Comparison of ENCODE assay signal across 15 cellular contexts in genomic region chr2:62202729-62203128, GRCh38. TPM values are rescaled to one million over a fixed set of nuclear protein-coding genes. Genes with fewer than 3 reads are reported as not detected.
DNase-seq lines count a peak whose midpoint lies in the region; ATAC-seq and TF ChIP-seq lines count a peak whose summit lies in the region.
"Had no signal": no experiment of that assay in that cellular context is flagged by ENCODE, and none has a peak within 500 bp of the region (broad histone marks: within the 10 kb centered on the region; RNA-seq: fewer than 3 reads in every experiment).

No MANE protein-coding gene starts in this region.

- no peaks in the 10 kb centered on the region for H3K27me3 Mint-ChIP-seq in activated CD4-positive, alpha-beta T cell treated with anti-CD3 and anti-CD28 coated beads for 36 hours
- peaks cover 7% of the 10 kb centered on the region for H3K27me3 Mint-ChIP-seq in GM23338 (ENCODE audit: insufficient read depth, low read depth, poor library complexity)
- H3K27me3 Mint-ChIP-seq in activated naive CD8-positive, alpha-beta T cell treated with anti-CD3 and anti-CD28 coated beads, Interleukin-2, amount 50 U/mL, for 24 hours: no peaks in the 10 kb centered on the region
- H3K27me3 Mint-ChIP-seq in neural progenitor cell (ENCODE audit: insufficient read depth, low read depth): no peaks in the 10 kb centered on the region

- H3K79me2 ChIP-seq in GM23338 (replicated peaks; ENCODE audit: insufficient read depth) (peaks cover 100% of the 10 kb centered on the region), neural progenitor cell (ENCODE audit: low read depth) (peaks cover 100% of the 10 kb centered on the region)

- H3K4me3 ChIP-seq in GM23338 (no peak overlapping the region), neural progenitor cell (no peak overlapping the region), ascending aorta (no peak overlapping the region)
- H3K4me3 ChIP-seq: body of pancreas, dorsolateral prefrontal cortex, heart right ventricle had no signal

- ATAC-seq in activated CD4-positive, alpha-beta T cell treated with anti-CD3 and anti-CD28 coated beads for 36 hours: no peak
- ATAC-seq in GM23338: peak; percentile 19; the same call in 1 of the 3 replicates
- peak; percentile 9 for ATAC-seq in activated naive CD8-positive, alpha-beta T cell treated with anti-CD3 and anti-CD28 coated beads, Interleukin-2, amount 50 U/mL, for 24 hours
- ATAC-seq: activated T-cell treated with anti-CD3 and anti-CD28 coated beads, Interleukin-2, amount 50 U/mL, for 4 hours; body of pancreas had no signal

- intact Hi-C loops in activated CD4-positive, alpha-beta T cell treated with anti-CD3 and anti-CD28 coated beads for 36 hours (cut with DNase I, micrococcal nuclease): loop anchor here in 1 of 2 experiments (10.0 kb wide), 2 partner anchors 168 to 438 kb away; no protein-coding TSS in a partner anchor
- intact Hi-C loops in ascending aorta (cut with DNase I): no loop called here

- H3K9ac ChIP-seq in neural progenitor cell: no peak overlapping the region

- H3K27ac ChIP-seq in GM23338 (ENCODE audit: low read depth) (no peak overlapping the region), neural progenitor cell (peak overlapping the region; percentile 27), ascending aorta (peak overlapping the region in 1 of 2 donors; percentile 47)
- H3K27ac ChIP-seq: body of pancreas had no signal

- CTCF ChIA-PET in activated CD4-positive, alpha-beta T cell treated with anti-CD3 and anti-CD28 coated beads for 36 hours (lab: Charles Lee): no interaction called here

- H3K9me2 ChIP-seq in GM23338 (ENCODE audit: insufficient read depth): 0 out of 2 replicates have a peak, but pooled peaks cover 3% of the 10 kb centered on the region

- H3K4me1 ChIP-seq in GM23338 (ENCODE audit: insufficient read depth) (peaks cover 78% of the 10 kb centered on the region), neural progenitor cell (peaks cover 77% of the 10 kb centered on the region), ascending aorta (peaks cover 0 to 36% of the 10 kb centered on the region in 2 donors)

- POLR2A ChIA-PET in activated CD4-positive, alpha-beta T cell treated with anti-CD3 and anti-CD28 coated beads for 36 hours (lab: Charles Lee): no interaction called here

- peaks cover 6% of the 10 kb centered on the region; the same call in 1 of the 2 replicates for H3F3A ChIP-seq in GM23338 (replicated peaks; ENCODE audit: low read depth)
- peaks cover 32% of the 10 kb centered on the region for H3F3A ChIP-seq in neural progenitor cell (ENCODE audit: low read depth)

- H2AFZ ChIP-seq in GM23338 (no peak overlapping the region), neural progenitor cell (replicated peaks) (no peak overlapping the region)

- H4K20me1 ChIP-seq in GM23338 (replicated peaks; ENCODE audit: insufficient read depth): peaks cover 84% of the 10 kb centered on the region
- H4K20me1 ChIP-seq in neural progenitor cell (ENCODE audit: low read depth): peaks cover 99% of the 10 kb centered on the region

- peaks cover 92% of the 10 kb centered on the region for H3K4me1 Mint-ChIP-seq in activated CD4-positive, alpha-beta T cell treated with anti-CD3 and anti-CD28 coated beads for 36 hours
- H3K4me1 Mint-ChIP-seq in GM23338 (peaks cover 76% of the 10 kb centered on the region), neural progenitor cell (peaks cover 25% of the 10 kb centered on the region)
- peaks cover 97% of the 10 kb centered on the region for H3K4me1 Mint-ChIP-seq in activated naive CD8-positive, alpha-beta T cell treated with anti-CD3 and anti-CD28 coated beads, Interleukin-2, amount 50 U/mL, for 24 hours

- H3K36me3 Mint-ChIP-seq in activated CD4-positive, alpha-beta T cell treated with anti-CD3 and anti-CD28 coated beads for 36 hours (ENCODE audit: low read depth): peaks cover 32% of the 10 kb centered on the region
- H3K36me3 Mint-ChIP-seq in GM23338 (ENCODE audit: low read depth) (no peaks in the 10 kb centered on the region), neural progenitor cell (peaks cover 5% of the 10 kb centered on the region)
- H3K36me3 Mint-ChIP-seq in activated naive CD8-positive, alpha-beta T cell treated with anti-CD3 and anti-CD28 coated beads, Interleukin-2, amount 50 U/mL, for 24 hours (ENCODE audit: low read depth): peaks cover 23% of the 10 kb centered on the region

- TF ChIP-seq CTCF in GM23338 (conservative IDR thresholded peaks at IDR 0.05; ENCODE audit: low read depth in 2 of 2) (no peak), neural progenitor cell (IDR thresholded peaks at IDR 0.05) (no peak), ascending aorta (IDR thresholded peaks at IDR 0.05) (no peak)

- H3K36me3 ChIP-seq in GM23338 (ENCODE audit: insufficient read depth) (no peaks in the 10 kb centered on the region), neural progenitor cell (peaks cover 4% of the 10 kb centered on the region), ascending aorta (no peaks in the 10 kb centered on the region)

- DNase-seq in activated CD4-positive, alpha-beta T cell treated with anti-CD3 and anti-CD28 coated beads for 36 hours: no peak
- no peak for DNase-seq in activated CD4-positive, alpha-beta T cell treated with anti-CD3 and anti-CD28 coated beads for 1 hour
- DNase-seq in GM23338 (ENCODE audit: low spot score) (no peak), neural progenitor cell (ENCODE audit: low spot score) (no peak), NCI-H1694 treated with DMSO at 0.1 percent for 48 hours (lab: John Stamatoyannopoulos, UW) (no peak), ascending aorta (ENCODE audit: low spot score in 2 of 2) (no peak)
- no peak for DNase-seq in activated naive CD8-positive, alpha-beta T cell treated with anti-CD3 and anti-CD28 coated beads, Interleukin-2, amount 50 U/mL, for 24 hours
- DNase-seq in NK-92 treated with Interleukin-12 subunit alpha and Interleukin-12 subunit beta, amount 100 ng/mL, for 24 hours (lab: John Stamatoyannopoulos, UW): no peak
- DNase-seq: activated CD4-positive, CD25-positive, alpha-beta regulatory T cell; activated T-cell treated with anti-CD3 and anti-CD28 coated beads, Interleukin-2, amount 50 U/mL, for 4 hours; body of pancreas; dorsolateral prefrontal cortex; heart right ventricle; Karpas-422; stimulated activated CD4-positive, alpha-beta T cell treated with anti-CD3 and anti-CD28 coated beads, Interleukin-12 subunit alpha, Interleukin-12 subunit beta, amount 100 ng/mL, for 4 hours had no signal

- H3K27me3 ChIP-seq in GM23338 (ENCODE audit: insufficient read depth) (no peaks in the 10 kb centered on the region), neural progenitor cell (no peaks in the 10 kb centered on the region), ascending aorta (no peaks in the 10 kb centered on the region)
- H3K27me3 ChIP-seq: body of pancreas, dorsolateral prefrontal cortex, heart right ventricle had no signal

- peak overlapping the region; percentile 97 for H3K27ac Mint-ChIP-seq in activated CD4-positive, alpha-beta T cell treated with anti-CD3 and anti-CD28 coated beads for 36 hours
- no peak overlapping the region for H3K27ac Mint-ChIP-seq in GM23338
- peak overlapping the region; percentile 93 for H3K27ac Mint-ChIP-seq in activated naive CD8-positive, alpha-beta T cell treated with anti-CD3 and anti-CD28 coated beads, Interleukin-2, amount 50 U/mL, for 24 hours
- no peak overlapping the region for H3K27ac Mint-ChIP-seq in neural progenitor cell

- peak overlapping the region; percentile 3 for H3K4me3 Mint-ChIP-seq in activated CD4-positive, alpha-beta T cell treated with anti-CD3 and anti-CD28 coated beads for 36 hours
- H3K4me3 Mint-ChIP-seq in GM23338: no peak overlapping the region
- H3K4me3 Mint-ChIP-seq in activated naive CD8-positive, alpha-beta T cell treated with anti-CD3 and anti-CD28 coated beads, Interleukin-2, amount 50 U/mL, for 24 hours: peak overlapping the region; percentile 83
- H3K4me3 Mint-ChIP-seq in neural progenitor cell: no peak overlapping the region
- H3K4me3 Mint-ChIP-seq: activated T-cell treated with anti-CD3 and anti-CD28 coated beads, Interleukin-2, amount 50 U/mL, for 4 hours had no signal

- no peaks in the 10 kb centered on the region for H3K9me3 Mint-ChIP-seq in activated CD4-positive, alpha-beta T cell treated with anti-CD3 and anti-CD28 coated beads for 36 hours (ENCODE audit: low read depth)
- H3K9me3 Mint-ChIP-seq in GM23338 (no peaks in the 10 kb centered on the region), neural progenitor cell (peaks cover 4% of the 10 kb centered on the region)
- H3K9me3 Mint-ChIP-seq in activated naive CD8-positive, alpha-beta T cell treated with anti-CD3 and anti-CD28 coated beads, Interleukin-2, amount 50 U/mL, for 24 hours: no peaks in the 10 kb centered on the region
- H3K9me3 Mint-ChIP-seq: activated T-cell treated with anti-CD3 and anti-CD28 coated beads, Interleukin-2, amount 50 U/mL, for 4 hours had no signal

- H3K9me3 ChIP-seq in neural progenitor cell (ENCODE audit: low read depth) (no peaks in the 10 kb centered on the region), ascending aorta (no peaks in the 10 kb centered on the region)
- H3K9me3 ChIP-seq: body of pancreas, heart right ventricle had no signal

- H3K4me2 ChIP-seq in GM23338 (no peak overlapping the region; the same call in 1 of the 2 replicates), neural progenitor cell (peak overlapping the region; percentile 10)

TF ChIP-seq in GM23338, 12 proteins besides CTCF, POLR2A, EP300 and RAD21:
- TF ChIP-seq CREB1 (CRISPR knock-in tag; IDR thresholded peaks at IDR 0.05; ENCODE audit: low read depth) (no peak), ETS1 (IDR thresholded peaks at IDR 0.05) (no peak)
TF ChIP-seq in GM23338: peak in this region for 0.

RNA-seq across cellular contexts. Expression of gene B3GNT2, which starts 6.8 kb away (rescaled TPM):
- total RNA-seq in activated CD4-positive, alpha-beta T cell treated with anti-CD3 and anti-CD28 coated beads for 36 hours: 10 to 100 TPM; 28.6 to 31.7 TPM
- 70.4 and 73.1 TPM in 2 replicates for total RNA-seq in GM23338 (2014; rRNA removed; shearing (Covaris generic))
- 32.3 and 35.5 TPM in 2 replicates for polyA plus RNA-seq in GM23338 (2016; fragmentation: Nextera tagmentation; extraction: Ambion mirVana)
- 51.9 and 73.2 TPM in 2 replicates for total RNA-seq in neural progenitor cell (ENCODE audit: low replicate concordance)
- 15.2 TPM for total RNA-seq in ascending aorta

Comparison
In these comparisons a context has a peak if more than half of its experiments do, and no peak if none do; other contexts are left out.
1. H3K27ac Mint-ChIP-seq: peak in activated CD4-positive, alpha-beta T cell treated with anti-CD3 and anti-CD28 coated beads for 36 hours (single experiment) and activated naive CD8-positive, alpha-beta T cell treated with anti-CD3 and anti-CD28 coated beads, Interleukin-2, amount 50 U/mL, for 24 hours (single experiment); none in GM23338 (single experiment) and neural progenitor cell (single experiment).
2. H3K4me3 Mint-ChIP-seq: peak in activated CD4-positive, alpha-beta T cell treated with anti-CD3 and anti-CD28 coated beads for 36 hours (single experiment) and activated naive CD8-positive, alpha-beta T cell treated with anti-CD3 and anti-CD28 coated beads, Interleukin-2, amount 50 U/mL, for 24 hours (single experiment); none in GM23338 (single experiment) and neural progenitor cell (single experiment).